9 cellular contexts compared by ENCODE assay signal in the genomic region with DNA sequence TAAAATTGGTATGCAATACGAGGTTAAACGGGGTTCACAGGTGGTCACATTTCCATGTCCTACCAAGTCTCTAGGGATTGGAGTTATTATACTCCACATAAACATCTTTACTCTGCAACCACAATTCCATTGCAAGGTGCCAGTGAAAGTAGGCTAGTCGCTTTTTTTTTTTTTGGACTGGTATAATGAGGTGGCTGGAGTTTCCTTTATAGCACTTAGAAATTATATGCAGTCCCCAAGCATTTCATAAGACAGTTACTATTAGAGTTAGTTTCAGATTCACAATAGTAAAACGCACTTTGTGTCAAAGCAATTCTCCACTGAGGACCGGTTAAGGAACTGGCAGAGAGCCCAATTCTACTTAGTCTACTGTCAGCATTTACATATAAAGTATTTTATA. TPM values are rescaled to one million over a fixed set of nuclear protein-coding genes. Genes with fewer than 3 reads are reported as not detected.
DNase-seq lines count a peak whose midpoint lies in the region; ATAC-seq and TF ChIP-seq lines count a peak whose summit lies in the region.
"Had no signal": no experiment of that assay in that cellular context is flagged by ENCODE, and none has a peak within 500 bp of the region (broad histone marks: within the 10 kb centered on the region; RNA-seq: fewer than 3 reads in every experiment).

No MANE protein-coding gene starts in this region.

- no peaks in the 10 kb centered on the region for H3K9me2 ChIP-seq in PC-3 (replicated peaks; ENCODE audit: low read length)

- 30 to 32% methylated on average over 5 of the region's 5 CpGs for WGBS in lower leg skin, 2 donors

- intact Hi-C loops in PC-3 (cut with micrococcal nuclease): loop anchor here (5.0 to 10.0 kb wide), 4 partner anchors 86 to 1383 kb away; no protein-coding TSS in a partner anchor
- intact Hi-C loops in left ventricle myocardium superior (cut with micrococcal nuclease): loop anchor here (5.0 kb wide), 2 partner anchors 54 to 144 kb away; no protein-coding TSS in a partner anchor
- intact Hi-C loops in activated naive CD4-positive, alpha-beta T cell treated with anti-CD3 and anti-CD28 coated beads for 36 hours (cut with micrococcal nuclease): loop anchor here (5.0 to 10.0 kb wide), 5 partner anchors 149 to 1593 kb away; partner anchors contain the start of genes MBLAC2 and POLR3G
- intact Hi-C loops in lower leg skin (cut with DNase I; ENCODE audit: low total_unique reads): no loop called here

- TF ChIP-seq CTCF in PC-3 (conservative IDR thresholded peaks at IDR 0.05; ENCODE audit: low read depth, low read length): no peak
- TF ChIP-seq CTCF in lower leg skin (IDR thresholded peaks at IDR 0.05): no peak

- H3K36me3 ChIP-seq in PC-3 (ENCODE audit: low read depth, low read length) (no peaks in the 10 kb centered on the region), stomach smooth muscle (ENCODE audit: control insufficient read depth in 2 of 2, insufficient read depth in 2 of 2, low read length in 2 of 2) (no peaks in the 10 kb centered on the region)

- H3K4me1 Mint-ChIP-seq in activated naive CD4-positive, alpha-beta T cell treated with anti-CD3 and anti-CD28 coated beads for 36 hours (ENCODE audit: low read depth): peaks cover 20% of the 10 kb centered on the region

- peak overlapping the region; percentile 76 for H3K9ac ChIP-seq in PC-3 (ENCODE audit: low read length)
- peak overlapping the region; percentile 81 to 85 for H3K9ac ChIP-seq in stomach smooth muscle (ENCODE audit: low read length in 2 of 2)

- H3K9me3 ChIP-seq in PC-3 (ENCODE audit: low read length): no peaks in the 10 kb centered on the region
- H3K9me3 ChIP-seq in stomach smooth muscle (ENCODE audit: control insufficient read depth in 2 of 2, low read length in 2 of 2): no peaks in the 10 kb centered on the region

- DNase-seq in H4 (ENCODE audit: low spot score) (peak; percentile 16), PC-3 (peak; percentile 35), left ventricle myocardium superior (no peak), DMS53 treated with DMSO at 0.1 percent for 48 hours (lab: John Stamatoyannopoulos, UW; ENCODE audit: unreplicated experiment) (no peak), SK-N-DZ (ENCODE audit: low spot score) (no peak), lower leg skin (ENCODE audit: low spot score in 2 of 2) (no peak)
- no peak for DNase-seq in activated naive CD4-positive, alpha-beta T cell treated with anti-CD3 and anti-CD28 coated beads for 36 hours
- DNase-seq: activated CD4-positive, alpha-beta T cell treated with anti-CD3 and anti-CD28 coated beads, Interleukin-2, amount 50 U/mL, for 4 hours had no signal

- H3K27me3 Mint-ChIP-seq in activated naive CD4-positive, alpha-beta T cell treated with anti-CD3 and anti-CD28 coated beads for 36 hours (ENCODE audit: low read depth): peaks cover 56% of the 10 kb centered on the region

- H3K27me3 ChIP-seq in PC-3 (ENCODE audit: low read length) (no peaks in the 10 kb centered on the region), stomach smooth muscle (ENCODE audit: control insufficient read depth in 1 of 2, insufficient read depth in 2 of 2, low read length in 2 of 2) (no peaks in the 10 kb centered on the region)

- H3K4me3 ChIP-seq in PC-3 (ENCODE audit: low read length): peak overlapping the region; percentile 85
- H3K4me3 ChIP-seq in stomach smooth muscle (ENCODE audit: low read length in 2 of 2): peak overlapping the region; percentile 84 to 97
- H3K4me3 ChIP-seq in lower leg skin (ENCODE audit: low read depth, poor library complexity, severe bottlenecking): no peak overlapping the region

- H3K9me3 Mint-ChIP-seq in activated naive CD4-positive, alpha-beta T cell treated with anti-CD3 and anti-CD28 coated beads for 36 hours: no peaks in the 10 kb centered on the region

- H3K4me3 Mint-ChIP-seq in activated naive CD4-positive, alpha-beta T cell treated with anti-CD3 and anti-CD28 coated beads for 36 hours: no peak overlapping the region

- H4K20me1 ChIP-seq in PC-3 (ENCODE audit: low read length): no peaks in the 10 kb centered on the region

- CTCF ChIA-PET in PC-3 (lab: Charles Lee): no interaction called here
- CTCF ChIA-PET in activated naive CD4-positive, alpha-beta T cell treated with anti-CD3 and anti-CD28 coated beads for 36 hours (lab: Charles Lee): no interaction called here

- POLR2A ChIA-PET in PC-3 (lab: Charles Lee; ENCODE audit: unreplicated experiment): no interaction called here

- H3K79me2 ChIP-seq in PC-3 (ENCODE audit: low read length): peaks cover 36% of the 10 kb centered on the region

- peak overlapping the region; percentile 90 for H3K4me2 ChIP-seq in PC-3 (ENCODE audit: low read length)

- ATAC-seq in PC-3: no peak
- peak; percentile 6 for ATAC-seq in left ventricle myocardium superior

- no peak for TF ChIP-seq POLR2A in lower leg skin (IDR thresholded peaks at IDR 0.05)

- no peak overlapping the region for H3K27ac ChIP-seq in PC-3 (ENCODE audit: low read length)
- H3K27ac ChIP-seq in stomach smooth muscle (ENCODE audit: low read length): peak overlapping the region; percentile 75

- H3K27ac Mint-ChIP-seq in activated naive CD4-positive, alpha-beta T cell treated with anti-CD3 and anti-CD28 coated beads for 36 hours: no peak overlapping the region

- no peak overlapping the region for H2AFZ ChIP-seq in PC-3 (ENCODE audit: low read length)

- H3K36me3 Mint-ChIP-seq in activated naive CD4-positive, alpha-beta T cell treated with anti-CD3 and anti-CD28 coated beads for 36 hours (ENCODE audit: low read depth): no peaks in the 10 kb centered on the region

- no TSS peak for BruUV-seq in PC-3 (replicated peaks; lab: Mats Ljungman, UMichigan)

- H3K4me1 ChIP-seq in PC-3 (ENCODE audit: insufficient read depth, low read length): peaks cover 55% of the 10 kb centered on the region
- H3K4me1 ChIP-seq in stomach smooth muscle (ENCODE audit: control insufficient read depth, insufficient read depth, low read length): peaks cover 4% of the 10 kb centered on the region

- no peaks in the 10 kb centered on the region for H3F3A ChIP-seq in PC-3 (ENCODE audit: low read length, unreplicated experiment)

RNA-seq across cellular contexts. Expression of gene MEF2C, which starts 1.4 kb away (rescaled TPM):
- total RNA-seq in H4 (2014; rRNA removed; shearing (Covaris generic)): 7.5 and 8.3 TPM in 2 replicates
- total RNA-seq in PC-3 (2014; rRNA removed): 4.4 and 8.0 TPM in 2 replicates
- total RNA-seq in left ventricle myocardium superior: 51.4 TPM
- not detected for total RNA-seq in activated naive CD4-positive, alpha-beta T cell treated with anti-CD3 and anti-CD28 coated beads for 36 hours
- not detected in 2 replicates for polyA plus RNA-seq in SK-N-DZ (2014; cell fraction: cytosol; rRNA removed)
- polyA plus RNA-seq in SK-N-DZ (2014; cell fraction: nucleus; rRNA removed): not detected in 2 replicates
- 10 to 100 TPM in 2 of 4 donors, 1 to 10 TPM in 2; 2.4 to 15.5 (median 8.1) TPM for total RNA-seq in lower leg skin

Comparison
In these comparisons a context has a peak if more than half of its experiments do, and no peak if none do; other contexts are left out.
1. DNase-seq: peak in H4 (single experiment) and PC-3 (single experiment); none in left ventricle myocardium superior (single experiment), activated naive CD4-positive, alpha-beta T cell treated with anti-CD3 and anti-CD28 coated beads for 36 hours (single experiment), DMS53 treated with DMSO at 0.1 percent for 48 hours (single experiment), SK-N-DZ (single experiment) and lower leg skin (0 of 2).